17 cellular contexts compared by ENCODE assay signal in the genomic region with DNA sequence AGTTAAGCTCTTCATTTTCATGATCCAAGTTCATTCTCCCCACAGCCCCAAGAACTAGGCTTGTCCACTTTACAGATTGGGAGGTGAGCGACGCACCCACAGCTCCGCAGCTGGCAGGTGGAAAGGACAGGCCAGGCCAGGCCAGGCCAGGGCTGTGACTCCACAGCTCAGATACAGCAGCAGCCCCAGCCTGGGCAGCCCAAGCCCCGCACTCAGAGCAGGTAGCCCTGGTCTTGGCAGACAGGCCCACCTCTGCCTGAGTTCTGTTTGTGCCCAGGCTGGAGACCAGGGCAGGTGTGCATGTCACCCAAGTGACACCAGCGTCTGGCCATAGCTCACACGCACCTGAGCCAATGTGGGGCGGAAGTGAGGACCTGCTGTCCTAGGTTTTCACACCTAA.
"Had no signal": no experiment of that assay in that cellular context is flagged by ENCODE, and none has a peak within 500 bp of the region (broad histone marks: within the 10 kb centered on the region; RNA-seq: fewer than 3 reads in every experiment).

No MANE protein-coding gene starts in this region.

- H3K36me3 ChIP-seq: brain microvascular endothelial cell, left lung, upper lobe of left lung had no signal

- ATAC-seq: activated CD4-positive, alpha-beta T cell treated with anti-CD3 and anti-CD28 coated beads for 36 hours; esophagus mucosa; left lung; stimulated activated naive B cell treated with anti-CD40 and anti-IgM and Interleukin-4, amounts not matched to agents 10 μg/mL and 1 μg/mL and 100 μg/mL, for 72 hours; T-cell had no signal

- DNase-seq: activated CD4-positive, alpha-beta T cell treated with anti-CD3 and anti-CD28 coated beads for 36 hours; activated CD8-positive, alpha-beta memory T cell treated with anti-CD3 and anti-CD28 coated beads for 24 hours; activated naive CD8-positive, alpha-beta T cell treated with anti-CD3 and anti-CD28 coated beads for 36 hours; brain microvascular endothelial cell; cerebellar nuclear complex; left lung; mesendoderm; nephron progenitor cell; stimulated activated naive B cell treated with anti-CD40 and anti-IgM and Interleukin-4, amounts not matched to agents 10 μg/mL and 1 μg/mL and 100 μg/mL, for 72 hours; T-cell had no signal

- H3K27me3 ChIP-seq: brain microvascular endothelial cell, left lung, suprapubic skin, upper lobe of left lung had no signal

- H3K27ac Mint-ChIP-seq: activated CD4-positive, alpha-beta T cell treated with anti-CD3 and anti-CD28 coated beads for 36 hours; activated naive CD8-positive, alpha-beta T cell treated with anti-CD3 and anti-CD28 coated beads for 36 hours; nephron progenitor cell; stimulated activated naive B cell treated with anti-CD40 and anti-IgM and Interleukin-4, amounts not matched to agents 10 μg/mL and 1 μg/mL and 100 μg/mL, for 72 hours; T-cell had no signal

- H3K4me1 ChIP-seq: left lung had no signal

- H3K27me3 Mint-ChIP-seq: activated naive CD8-positive, alpha-beta T cell treated with anti-CD3 and anti-CD28 coated beads for 36 hours had no signal

- H3K4me3 Mint-ChIP-seq: activated CD4-positive, alpha-beta T cell treated with anti-CD3 and anti-CD28 coated beads for 36 hours; activated naive CD8-positive, alpha-beta T cell treated with anti-CD3 and anti-CD28 coated beads for 36 hours; nephron progenitor cell; stimulated activated naive B cell treated with anti-CD40 and anti-IgM and Interleukin-4, amounts not matched to agents 10 μg/mL and 1 μg/mL and 100 μg/mL, for 72 hours; T-cell had no signal

- FAIRE-seq: endometrium had no signal

- H3K9me3 Mint-ChIP-seq: activated naive CD8-positive, alpha-beta T cell treated with anti-CD3 and anti-CD28 coated beads for 36 hours; nephron progenitor cell; stimulated activated naive B cell treated with anti-CD40 and anti-IgM and Interleukin-4, amounts not matched to agents 10 μg/mL and 1 μg/mL and 100 μg/mL, for 72 hours; T-cell had no signal

- H3K4me3 ChIP-seq: left lung, SK-N-MC, skin epidermis, suprapubic skin, upper lobe of left lung had no signal

- H3K9me3 ChIP-seq: left lung, suprapubic skin, upper lobe of left lung had no signal

- H3K4me1 Mint-ChIP-seq: activated CD4-positive, alpha-beta T cell treated with anti-CD3 and anti-CD28 coated beads for 36 hours; activated naive CD8-positive, alpha-beta T cell treated with anti-CD3 and anti-CD28 coated beads for 36 hours; stimulated activated naive B cell treated with anti-CD40 and anti-IgM and Interleukin-4, amounts not matched to agents 10 μg/mL and 1 μg/mL and 100 μg/mL, for 72 hours had no signal

- H3K27ac ChIP-seq: brain microvascular endothelial cell, left lung, SK-N-MC, skin epidermis, suprapubic skin, upper lobe of left lung, VCaP had no signal

- H3K36me3 Mint-ChIP-seq: activated naive CD8-positive, alpha-beta T cell treated with anti-CD3 and anti-CD28 coated beads for 36 hours; stimulated activated naive B cell treated with anti-CD40 and anti-IgM and Interleukin-4, amounts not matched to agents 10 μg/mL and 1 μg/mL and 100 μg/mL, for 72 hours; T-cell had no signal
